Comparison of ENCODE assay signal across 11 cellular contexts in genomic region chr6:35973670-35974222, GRCh38. TPM values are rescaled to one million over a fixed set of nuclear protein-coding genes. Genes with fewer than 3 reads are reported as not detected.
A peak's percentile ranks its signal among the peaks of the same experiment; 100 is the strongest.
DNase-seq lines count a peak whose midpoint lies in the region; ATAC-seq and TF ChIP-seq lines count a peak whose summit lies in the region.
"Had no signal": no experiment of that assay in that cellular context is flagged by ENCODE, and none has a peak within 500 bp of the region (broad histone marks: within the 10 kb centered on the region; RNA-seq: fewer than 3 reads in every experiment).

No MANE protein-coding gene starts in this region.

- ATAC-seq in GM18858 (IDR thresholded peaks at IDR 0.05; ENCODE audit: unreplicated experiment), result peak; percentile 62
- ATAC-seq in GM21786 (IDR thresholded peaks at IDR 0.05; ENCODE audit: unreplicated experiment), result peak; percentile 87
- no peak for ATAC-seq in omental fat pad (ENCODE audit: low FRiP score)
- no peak for ATAC-seq in HG03025 (IDR thresholded peaks at IDR 0.05; ENCODE audit: low FRiP score, unreplicated experiment)

- peak; percentile 43 for DNase-seq in NOMO-1 treated with DMSO at 0.1 percent for 48 hours (lab: John Stamatoyannopoulos, UW; ENCODE audit: unreplicated experiment)
- peak; percentile 55 for DNase-seq in mucosa of gallbladder (ENCODE audit: low spot score)
- DNase-seq in omental fat pad (ENCODE audit: low spot score), result no peak
- DNase-seq in NCI-H526 (lab: John Stamatoyannopoulos, UW), result no peak
- DNase-seq in NCI-H446 (lab: John Stamatoyannopoulos, UW), result no peak
- DNase-seq: NCI-H146 had no signal

- no peak for TF ChIP-seq CTCF in omental fat pad (IDR thresholded peaks at IDR 0.05)

RNA-seq across cellular contexts. Expression of gene SLC26A8, which starts 50.7 kb away (rescaled TPM):
- total RNA-seq in mucosa of gallbladder (not detected), omental fat pad (1 to 10 TPM in 1 of 4 donors, under 1 TPM in 3; 0.12 to 3.3 (median 0.54) TPM)
- total RNA-seq: fibroblast of villous mesenchyme, vagina had no signal

RNA-seq across cellular contexts. Expression of gene SRPK1, which starts 52.8 kb away (rescaled TPM):
- total RNA-seq in mucosa of gallbladder (39.9 TPM), omental fat pad (10 to 100 TPM; 31.1 to 66.4 (median 48.6) TPM)

RNA-seq across cellular contexts. Expression of gene MAPK14, which starts 53.9 kb away (rescaled TPM):
- total RNA-seq in mucosa of gallbladder (62.7 TPM), omental fat pad (100 to 1,000 TPM in 3 of 4 donors, 10 to 100 TPM in 1; 91.9 to 133 (median 117) TPM)

Comparison
In these comparisons a context has a peak if more than half of its experiments do, and no peak if none do; other contexts are left out.
1. ATAC-seq: peak in GM18858 (single experiment) and GM21786 (single experiment); none in omental fat pad (single experiment) and HG03025 (single experiment).
2. DNase-seq: peak in NOMO-1 treated with DMSO at 0.1 percent for 48 hours (single experiment) and mucosa of gallbladder (single experiment); none in omental fat pad (single experiment), NCI-H526 (0 of 2) and NCI-H446 (0 of 2).